Comparison of ENCODE assay signal across 18 cellular contexts in the genomic region with DNA sequence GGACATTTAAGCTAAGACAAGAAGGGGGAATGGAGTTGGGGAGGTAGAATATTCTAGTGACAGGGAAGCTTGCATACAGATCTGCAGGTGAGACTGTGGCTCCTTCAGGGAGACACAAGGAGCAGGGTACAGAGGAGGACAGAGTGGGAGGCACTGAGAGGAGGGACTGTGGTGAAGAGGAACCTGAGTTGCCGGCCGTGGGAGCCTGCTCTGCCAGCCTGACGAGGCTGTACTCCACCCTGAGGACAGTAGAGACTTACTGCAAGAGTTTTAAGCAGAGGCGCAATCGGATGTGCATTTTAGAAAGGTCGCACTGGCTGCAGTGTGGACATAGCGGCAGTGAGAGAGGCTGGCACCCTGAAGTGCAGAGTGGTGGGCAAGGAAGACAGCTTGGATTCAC.
"Had no signal": no experiment of that assay in that cellular context is flagged by ENCODE, and none has a peak within 500 bp of the region (broad histone marks: within the 10 kb centered on the region; RNA-seq: fewer than 3 reads in every experiment).

No MANE protein-coding gene starts in this region.

- H3K4me3 ChIP-seq: heart right ventricle, left lung, lower lobe of right lung, psoas muscle, skin epidermis, tibial nerve had no signal

- H3K27me3 ChIP-seq: heart right ventricle, left lung, tibial nerve had no signal

- DNase-seq: cerebellar nuclear complex; dermis blood vessel endothelial cell; endodermal cell; erythroblast; heart right ventricle; left lung; lower lobe of right lung; mesendoderm; naive thymus-derived CD4-positive, alpha-beta T cell; nephron progenitor cell; psoas muscle; retina; stimulated activated CD4-positive, alpha-beta T cell treated with anti-CD3 and anti-CD28 coated beads, Interleukin-12 subunit alpha, Interleukin-12 subunit beta, amount 100 ng/mL, for 4 hours; stimulated activated naive CD8-positive, alpha-beta T cell treated with anti-CD3 and anti-CD28 coated beads, Interleukin-15, Interleukin-2, amounts not matched to agents 100 U/mL and 50 U/mL, for 24 hours had no signal

- H3K4me1 Mint-ChIP-seq: naive thymus-derived CD4-positive, alpha-beta T cell had no signal

- H3K4me1 ChIP-seq: left lung, psoas muscle had no signal

- H3K4me3 Mint-ChIP-seq: endodermal cell; naive thymus-derived CD4-positive, alpha-beta T cell; nephron progenitor cell had no signal

- H3K27ac Mint-ChIP-seq: endodermal cell; naive thymus-derived CD4-positive, alpha-beta T cell; nephron progenitor cell had no signal

- H3K27ac ChIP-seq: heart right ventricle, left lung, parathyroid adenoma, psoas muscle, tibial nerve had no signal

- H3K36me3 Mint-ChIP-seq: naive thymus-derived CD4-positive, alpha-beta T cell had no signal

- H3K9me3 Mint-ChIP-seq: endodermal cell; naive thymus-derived CD4-positive, alpha-beta T cell; nephron progenitor cell had no signal

- ATAC-seq: heart right ventricle; left lung; naive thymus-derived CD4-positive, alpha-beta T cell; psoas muscle; sciatic nerve; stimulated activated naive CD8-positive, alpha-beta T cell treated with anti-CD3 and anti-CD28 coated beads, Interleukin-15, Interleukin-2, amounts not matched to agents 100 U/mL and 50 U/mL, for 24 hours had no signal

- H3K9me3 ChIP-seq: heart right ventricle, left lung, lower lobe of right lung, psoas muscle, tibial nerve had no signal

- H3K36me3 ChIP-seq: left lung, lower lobe of right lung had no signal
